ENCODE assay signal across 1 cellular context in the genomic region with DNA sequence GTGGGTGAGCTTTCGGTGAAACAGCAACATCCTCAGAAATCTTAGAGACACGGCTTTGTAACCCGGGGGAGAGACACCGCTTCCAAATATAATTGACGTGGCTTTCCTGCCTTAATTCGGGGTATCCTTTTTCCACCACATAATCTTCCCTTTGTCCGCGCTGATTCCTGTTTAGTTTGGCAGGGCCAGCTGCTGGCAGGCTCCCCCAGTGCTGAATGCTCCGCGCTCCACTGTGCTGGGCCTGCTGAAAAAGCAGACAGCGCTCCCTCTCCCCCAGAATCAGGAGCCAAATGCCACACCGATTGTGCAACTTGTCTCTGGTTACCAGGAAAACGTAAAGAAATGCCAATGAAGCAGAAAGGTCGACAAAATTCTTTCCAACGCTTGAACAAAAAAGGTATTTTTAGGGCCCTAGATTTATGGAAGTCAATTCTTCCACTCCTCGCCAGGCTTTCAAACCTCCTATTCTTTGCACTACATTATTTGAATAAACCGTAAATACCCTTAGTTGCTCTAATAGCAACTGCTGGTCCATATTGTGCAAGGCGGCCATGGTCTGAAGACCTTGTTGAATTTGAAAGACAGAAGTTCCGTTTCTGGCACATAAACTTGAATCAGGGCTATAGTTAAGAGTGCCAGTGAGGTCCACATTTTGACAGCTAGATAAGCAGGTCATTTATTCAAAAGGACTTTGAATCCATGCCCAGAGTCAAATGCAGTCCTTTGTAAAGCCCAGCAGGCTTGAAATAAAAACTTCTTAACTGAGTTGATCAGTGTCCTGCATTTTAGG.
A peak's percentile ranks its signal among the peaks of the same experiment; 100 is the strongest.
TF ChIP-seq lines count a peak whose summit lies in the region.

No MANE protein-coding gene starts in this region.

TF ChIP-seq in HepG2, 621 proteins besides CTCF, POLR2A, EP300 and RAD21 (continued from another document and continues in another):
- TF ChIP-seq, protein P1, sequence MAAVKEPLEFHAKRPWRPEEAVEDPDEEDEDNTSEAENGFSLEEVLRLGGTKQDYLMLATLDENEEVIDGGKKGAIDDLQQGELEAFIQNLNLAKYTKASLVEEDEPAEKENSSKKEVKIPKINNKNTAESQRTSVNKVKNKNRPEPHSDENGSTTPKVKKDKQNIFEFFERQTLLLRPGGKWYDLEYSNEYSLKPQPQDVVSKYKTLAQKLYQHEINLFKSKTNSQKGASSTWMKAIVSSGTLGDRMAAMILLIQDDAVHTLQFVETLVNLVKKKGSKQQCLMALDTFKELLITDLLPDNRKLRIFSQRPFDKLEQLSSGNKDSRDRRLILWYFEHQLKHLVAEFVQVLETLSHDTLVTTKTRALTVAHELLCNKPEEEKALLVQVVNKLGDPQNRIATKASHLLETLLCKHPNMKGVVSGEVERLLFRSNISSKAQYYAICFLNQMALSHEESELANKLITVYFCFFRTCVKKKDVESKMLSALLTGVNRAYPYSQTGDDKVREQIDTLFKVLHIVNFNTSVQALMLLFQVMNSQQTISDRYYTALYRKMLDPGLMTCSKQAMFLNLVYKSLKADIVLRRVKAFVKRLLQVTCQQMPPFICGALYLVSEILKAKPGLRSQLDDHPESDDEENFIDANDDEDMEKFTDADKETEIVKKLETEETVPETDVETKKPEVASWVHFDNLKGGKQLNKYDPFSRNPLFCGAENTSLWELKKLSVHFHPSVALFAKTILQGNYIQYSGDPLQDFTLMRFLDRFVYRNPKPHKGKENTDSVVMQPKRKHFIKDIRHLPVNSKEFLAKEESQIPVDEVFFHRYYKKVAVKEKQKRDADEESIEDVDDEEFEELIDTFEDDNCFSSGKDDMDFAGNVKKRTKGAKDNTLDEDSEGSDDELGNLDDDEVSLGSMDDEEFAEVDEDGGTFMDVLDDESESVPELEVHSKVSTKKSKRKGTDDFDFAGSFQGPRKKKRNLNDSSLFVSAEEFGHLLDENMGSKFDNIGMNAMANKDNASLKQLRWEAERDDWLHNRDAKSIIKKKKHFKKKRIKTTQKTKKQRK (IDR thresholded peaks at IDR 0.05; ENCODE audit: low read length) = no peak
- TF ChIP-seq ZMAT3 (CRISPR knock-in tag; conservative IDR thresholded peaks at IDR 0.05) (0 out of 2 replicates have a peak, but pooled peaks have one; percentile 11), IRF2 (CRISPR knock-in tag; IDR thresholded peaks at IDR 0.05) (0 out of 2 replicates have a peak, but pooled peaks have one; percentile 15), ZNF841 (CRISPR knock-in tag; IDR thresholded peaks at IDR 0.05; ENCODE audit: borderline replicate concordance) (no peak), TBL1XR1 (IDR thresholded peaks at IDR 0.05; ENCODE audit: borderline replicate concordance, low read length, partially characterized antibody) (peak; percentile 54), BCL6 (CRISPR knock-in tag; IDR thresholded peaks at IDR 0.05) (peak; percentile 60), ZSCAN21 (CRISPR knock-in tag; IDR thresholded peaks at IDR 0.05; ENCODE audit: borderline replicate concordance) (no peak; the same call in 1 of the 2 replicates), SAP130 (CRISPR knock-in tag; IDR thresholded peaks at IDR 0.05; ENCODE audit: low read depth) (peak; percentile 49), NR2F6 (IDR thresholded peaks at IDR 0.05) (no peak; the same call in 1 of the 2 replicates), NR2F6 (CRISPR knock-in tag; IDR thresholded peaks at IDR 0.05) (0 out of 2 replicates have a peak, but pooled peaks have one; percentile 8), ZNF709 (CRISPR knock-in tag; IDR thresholded peaks at IDR 0.05) (0 out of 2 replicates have a peak, but pooled peaks have one; percentile 10), HNF4G (IDR thresholded peaks at IDR 0.05; ENCODE audit: borderline replicate concordance, low read depth, low read length) (0 out of 2 replicates have a peak, but pooled peaks have one; percentile 41), HNF4G (CRISPR knock-in tag; IDR thresholded peaks at IDR 0.05; ENCODE audit: borderline replicate concordance, low read depth) (no peak), ZNF350 (CRISPR knock-in tag; IDR thresholded peaks at IDR 0.05; ENCODE audit: borderline replicate concordance, low read depth) (peak; percentile 54; the same call in 1 of the 2 replicates), GATAD2A (CRISPR knock-in tag; IDR thresholded peaks at IDR 0.05) (peak; percentile 71; the same call in 1 of the 2 replicates), ZNF337 (CRISPR knock-in tag; IDR thresholded peaks at IDR 0.05; ENCODE audit: borderline replicate concordance, low read depth) (no peak), ZSCAN25 (CRISPR knock-in tag; IDR thresholded peaks at IDR 0.05) (0 out of 2 replicates have a peak, but pooled peaks have one; percentile 29), ZNF292 (CRISPR knock-in tag; IDR thresholded peaks at IDR 0.05; ENCODE audit: borderline replicate concordance, low read depth) (peak; percentile 43; the same call in 1 of the 2 replicates), ARID2 (CRISPR knock-in tag; IDR thresholded peaks at IDR 0.05; ENCODE audit: borderline replicate concordance) (0 out of 2 replicates have a peak, but pooled peaks have one; percentile 17), MAFK (conservative IDR thresholded peaks at IDR 0.05 in 1 of 2, IDR thresholded peaks at IDR 0.05 in 1 of 2; ENCODE audit: low read length in 2 of 2) (peak; percentile 74 to 85), TP53 (CRISPR knock-in tag; conservative IDR thresholded peaks at IDR 0.05) (0 out of 2 replicates have a peak, but pooled peaks have one; percentile 10), ZNF343 (CRISPR knock-in tag; IDR thresholded peaks at IDR 0.05) (0 out of 2 replicates have a peak, but pooled peaks have one; percentile 15)
- TF ChIP-seq, protein P2, sequence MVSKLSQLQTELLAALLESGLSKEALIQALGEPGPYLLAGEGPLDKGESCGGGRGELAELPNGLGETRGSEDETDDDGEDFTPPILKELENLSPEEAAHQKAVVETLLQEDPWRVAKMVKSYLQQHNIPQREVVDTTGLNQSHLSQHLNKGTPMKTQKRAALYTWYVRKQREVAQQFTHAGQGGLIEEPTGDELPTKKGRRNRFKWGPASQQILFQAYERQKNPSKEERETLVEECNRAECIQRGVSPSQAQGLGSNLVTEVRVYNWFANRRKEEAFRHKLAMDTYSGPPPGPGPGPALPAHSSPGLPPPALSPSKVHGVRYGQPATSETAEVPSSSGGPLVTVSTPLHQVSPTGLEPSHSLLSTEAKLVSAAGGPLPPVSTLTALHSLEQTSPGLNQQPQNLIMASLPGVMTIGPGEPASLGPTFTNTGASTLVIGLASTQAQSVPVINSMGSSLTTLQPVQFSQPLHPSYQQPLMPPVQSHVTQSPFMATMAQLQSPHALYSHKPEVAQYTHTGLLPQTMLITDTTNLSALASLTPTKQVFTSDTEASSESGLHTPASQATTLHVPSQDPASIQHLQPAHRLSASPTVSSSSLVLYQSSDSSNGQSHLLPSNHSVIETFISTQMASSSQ (IDR thresholded peaks at IDR 0.05; ENCODE audit: low read depth) = no peak
- TF ChIP-seq, protein P2 (CRISPR knock-in tag; IDR thresholded peaks at IDR 0.05; ENCODE audit: borderline replicate concordance) = peak; percentile 29; the same call in 1 of the 2 replicates
- TF ChIP-seq, protein P3, sequence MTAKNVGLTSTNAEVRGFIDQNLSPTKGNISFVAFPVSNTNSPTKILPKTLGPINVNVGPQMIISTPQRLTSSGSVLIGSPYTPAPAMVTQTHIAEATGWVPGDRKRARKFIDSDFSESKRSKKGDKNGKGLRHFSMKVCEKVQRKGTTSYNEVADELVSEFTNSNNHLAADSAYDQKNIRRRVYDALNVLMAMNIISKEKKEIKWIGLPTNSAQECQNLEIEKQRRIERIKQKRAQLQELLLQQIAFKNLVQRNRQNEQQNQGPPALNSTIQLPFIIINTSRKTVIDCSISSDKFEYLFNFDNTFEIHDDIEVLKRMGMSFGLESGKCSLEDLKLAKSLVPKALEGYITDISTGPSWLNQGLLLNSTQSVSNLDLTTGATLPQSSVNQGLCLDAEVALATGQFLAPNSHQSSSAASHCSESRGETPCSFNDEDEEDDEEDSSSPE (CRISPR knock-in tag; IDR thresholded peaks at IDR 0.05) = 0 out of 2 replicates have a peak, but pooled peaks have one; percentile 6
- TF ChIP-seq, protein P4, sequence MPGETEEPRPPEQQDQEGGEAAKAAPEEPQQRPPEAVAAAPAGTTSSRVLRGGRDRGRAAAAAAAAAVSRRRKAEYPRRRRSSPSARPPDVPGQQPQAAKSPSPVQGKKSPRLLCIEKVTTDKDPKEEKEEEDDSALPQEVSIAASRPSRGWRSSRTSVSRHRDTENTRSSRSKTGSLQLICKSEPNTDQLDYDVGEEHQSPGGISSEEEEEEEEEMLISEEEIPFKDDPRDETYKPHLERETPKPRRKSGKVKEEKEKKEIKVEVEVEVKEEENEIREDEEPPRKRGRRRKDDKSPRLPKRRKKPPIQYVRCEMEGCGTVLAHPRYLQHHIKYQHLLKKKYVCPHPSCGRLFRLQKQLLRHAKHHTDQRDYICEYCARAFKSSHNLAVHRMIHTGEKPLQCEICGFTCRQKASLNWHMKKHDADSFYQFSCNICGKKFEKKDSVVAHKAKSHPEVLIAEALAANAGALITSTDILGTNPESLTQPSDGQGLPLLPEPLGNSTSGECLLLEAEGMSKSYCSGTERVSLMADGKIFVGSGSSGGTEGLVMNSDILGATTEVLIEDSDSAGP (CRISPR knock-in tag; IDR thresholded peaks at IDR 0.05; ENCODE audit: borderline replicate concordance) = peak; percentile 65; the same call in 1 of the 2 replicates
- TF ChIP-seq, protein P5, sequence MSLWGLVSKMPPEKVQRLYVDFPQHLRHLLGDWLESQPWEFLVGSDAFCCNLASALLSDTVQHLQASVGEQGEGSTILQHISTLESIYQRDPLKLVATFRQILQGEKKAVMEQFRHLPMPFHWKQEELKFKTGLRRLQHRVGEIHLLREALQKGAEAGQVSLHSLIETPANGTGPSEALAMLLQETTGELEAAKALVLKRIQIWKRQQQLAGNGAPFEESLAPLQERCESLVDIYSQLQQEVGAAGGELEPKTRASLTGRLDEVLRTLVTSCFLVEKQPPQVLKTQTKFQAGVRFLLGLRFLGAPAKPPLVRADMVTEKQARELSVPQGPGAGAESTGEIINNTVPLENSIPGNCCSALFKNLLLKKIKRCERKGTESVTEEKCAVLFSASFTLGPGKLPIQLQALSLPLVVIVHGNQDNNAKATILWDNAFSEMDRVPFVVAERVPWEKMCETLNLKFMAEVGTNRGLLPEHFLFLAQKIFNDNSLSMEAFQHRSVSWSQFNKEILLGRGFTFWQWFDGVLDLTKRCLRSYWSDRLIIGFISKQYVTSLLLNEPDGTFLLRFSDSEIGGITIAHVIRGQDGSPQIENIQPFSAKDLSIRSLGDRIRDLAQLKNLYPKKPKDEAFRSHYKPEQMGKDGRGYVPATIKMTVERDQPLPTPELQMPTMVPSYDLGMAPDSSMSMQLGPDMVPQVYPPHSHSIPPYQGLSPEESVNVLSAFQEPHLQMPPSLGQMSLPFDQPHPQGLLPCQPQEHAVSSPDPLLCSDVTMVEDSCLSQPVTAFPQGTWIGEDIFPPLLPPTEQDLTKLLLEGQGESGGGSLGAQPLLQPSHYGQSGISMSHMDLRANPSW (CRISPR knock-in tag; IDR thresholded peaks at IDR 0.05; ENCODE audit: borderline replicate concordance) = 0 out of 2 replicates have a peak, but pooled peaks have one; percentile 27
- TF ChIP-seq, protein P6, sequence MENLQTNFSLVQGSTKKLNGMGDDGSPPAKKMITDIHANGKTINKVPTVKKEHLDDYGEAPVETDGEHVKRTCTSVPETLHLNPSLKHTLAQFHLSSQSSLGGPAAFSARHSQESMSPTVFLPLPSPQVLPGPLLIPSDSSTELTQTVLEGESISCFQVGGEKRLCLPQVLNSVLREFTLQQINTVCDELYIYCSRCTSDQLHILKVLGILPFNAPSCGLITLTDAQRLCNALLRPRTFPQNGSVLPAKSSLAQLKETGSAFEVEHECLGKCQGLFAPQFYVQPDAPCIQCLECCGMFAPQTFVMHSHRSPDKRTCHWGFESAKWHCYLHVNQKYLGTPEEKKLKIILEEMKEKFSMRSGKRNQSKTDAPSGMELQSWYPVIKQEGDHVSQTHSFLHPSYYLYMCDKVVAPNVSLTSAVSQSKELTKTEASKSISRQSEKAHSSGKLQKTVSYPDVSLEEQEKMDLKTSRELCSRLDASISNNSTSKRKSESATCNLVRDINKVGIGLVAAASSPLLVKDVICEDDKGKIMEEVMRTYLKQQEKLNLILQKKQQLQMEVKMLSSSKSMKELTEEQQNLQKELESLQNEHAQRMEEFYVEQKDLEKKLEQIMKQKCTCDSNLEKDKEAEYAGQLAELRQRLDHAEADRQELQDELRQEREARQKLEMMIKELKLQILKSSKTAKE (CRISPR knock-in tag; IDR thresholded peaks at IDR 0.05; ENCODE audit: borderline replicate concordance) = peak; percentile 50; the same call in 1 of the 2 replicates
